In genomic region chr13:103315701-103316100, GRCh38 we compare ENCODE assay signal across 23 cellular contexts.
"Had no signal": no experiment of that assay in that cellular context is flagged by ENCODE, and none has a peak within 500 bp of the region (broad histone marks: within the 10 kb centered on the region; RNA-seq: fewer than 3 reads in every experiment).

No MANE protein-coding gene starts in this region.

- H3K36me3 ChIP-seq: heart left ventricle, left lung, pancreas, prostate gland, spleen, transverse colon had no signal

- DNase-seq: effector CD4-positive, alpha-beta T cell; heart left ventricle; hippocampal formation; left lung; mesenchymal stem cell; naive B cell; occipital lobe; pancreas; retina; spleen; stimulated activated CD4-positive, alpha-beta T cell treated with anti-CD3 and anti-CD28 coated beads, Interleukin-15, amount 100 ng/mL, for 24 hours; stimulated activated CD4-positive, alpha-beta T cell treated with anti-CD3 and anti-CD28 coated beads, Interleukin-1b, Interleukin-23, amount 100 ng/mL, for 48 hours; stimulated activated CD4-positive, alpha-beta T cell treated with anti-CD3 and anti-CD28 coated beads, Interleukin-4, amount 100 ng/mL, for 24 hours; stimulated activated naive B cell treated with anti-CD40 and anti-IgM and Interleukin-4, amounts not matched to agents 10 μg/mL and 1 μg/mL and 100 μg/mL, for 72 hours; stimulated activated naive CD8-positive, alpha-beta T cell treated with anti-CD3 and anti-CD28 coated beads, Interleukin-15, amount 100 ng/mL, for 72 hours; testis; transverse colon had no signal

- H3K4me1 ChIP-seq: heart left ventricle, left lung, pancreas, prostate gland, spleen, testis, transverse colon had no signal

- H3K9me3 ChIP-seq: heart left ventricle, left lung, pancreas, prostate gland, spleen, testis, transverse colon had no signal

- H3K27me3 ChIP-seq: heart left ventricle, left lung, pancreas, spleen, testis, transverse colon had no signal

- ATAC-seq: esophagus mucosa; heart left ventricle; left lung; pancreas; sciatic nerve; stimulated activated naive B cell treated with anti-CD40 and anti-IgM and Interleukin-4, amounts not matched to agents 10 μg/mL and 1 μg/mL and 100 μg/mL, for 72 hours; stimulated activated naive CD8-positive, alpha-beta T cell treated with anti-CD3 and anti-CD28 coated beads, Interleukin-15, amount 100 ng/mL, for 72 hours had no signal

- H3K27ac ChIP-seq: coronary artery, heart left ventricle, left lung, pancreas, prostate gland, spleen, testis, transverse colon had no signal

- FAIRE-seq: frontal cortex, pancreas had no signal

- H3K4me3 ChIP-seq: coronary artery, heart left ventricle, left lung, lung, pancreas, prostate gland, spleen, testis, transverse colon had no signal
